26 cellular contexts compared by ENCODE assay signal in genomic region chr1:6985528-6986276, GRCh38.
"Had no signal": no experiment of that assay in that cellular context is flagged by ENCODE, and none has a peak within 500 bp of the region (broad histone marks: within the 10 kb centered on the region; RNA-seq: fewer than 3 reads in every experiment).

No MANE protein-coding gene starts in this region.

- H3K4me3 Mint-ChIP-seq: endodermal cell; naive thymus-derived CD4-positive, alpha-beta T cell; nephron; stimulated activated naive CD8-positive, alpha-beta T cell treated with anti-CD3 and anti-CD28 coated beads, Interleukin-15, amount 100 ng/mL, for 72 hours had no signal

- DNase-seq: effector CD4-positive, alpha-beta T cell; foreskin melanocyte; heart left ventricle; kidney; left lung; mesenchymal stem cell; naive thymus-derived CD4-positive, alpha-beta T cell; occipital lobe; ovary; right lobe of liver; small intestine; stimulated activated CD4-positive, alpha-beta T cell treated with anti-CD3 and anti-CD28 coated beads, Interleukin-12 subunit alpha, Interleukin-12 subunit beta, amount 100 ng/mL, for 4 hours; stimulated activated CD4-positive, alpha-beta T cell treated with anti-CD3 and anti-CD28 coated beads, Interleukin-1b, Interleukin-23, amount 100 ng/mL, for 48 hours; stimulated activated CD4-positive, alpha-beta T cell treated with anti-CD3 and anti-CD28 coated beads, Interleukin-4, amount 100 ng/mL, for 1 hour; stimulated activated CD8-positive, alpha-beta memory T cell treated with anti-CD3 and anti-CD28 coated beads, Interleukin-4, amount 100 ng/mL, for 48 hours; stimulated activated naive CD4-positive, alpha-beta T cell; stimulated activated naive CD8-positive, alpha-beta T cell treated with anti-CD3 and anti-CD28 coated beads, Interleukin-15, amount 100 ng/mL, for 72 hours; transverse colon; upper lobe of right lung; uterus had no signal

- H3K4me1 Mint-ChIP-seq: naive thymus-derived CD4-positive, alpha-beta T cell; stimulated activated naive CD8-positive, alpha-beta T cell treated with anti-CD3 and anti-CD28 coated beads, Interleukin-15, amount 100 ng/mL, for 72 hours had no signal

- H3K4me1 ChIP-seq: esophagus muscularis mucosa, heart left ventricle, left lung, right lobe of liver, suprapubic skin, transverse colon, upper lobe of right lung, uterus had no signal

- H3K27ac Mint-ChIP-seq: endodermal cell; naive thymus-derived CD4-positive, alpha-beta T cell had no signal

- H3K27me3 ChIP-seq: dorsolateral prefrontal cortex, heart left ventricle, ovary, right lobe of liver, upper lobe of right lung, uterus had no signal

- H3K4me2 ChIP-seq: hepatocyte had no signal

- H3K27ac ChIP-seq: esophagus muscularis mucosa, heart left ventricle, hepatocyte, left lung, ovary, right lobe of liver, suprapubic skin, transverse colon, upper lobe of right lung, uterus had no signal

- H3K79me2 ChIP-seq: hepatocyte had no signal

- H3K4me3 ChIP-seq: dorsolateral prefrontal cortex, esophagus muscularis mucosa, heart left ventricle, hepatocyte, left lung, ovary, right lobe of liver, suprapubic skin, transverse colon, upper lobe of right lung, uterus had no signal

- H2AFZ ChIP-seq: hepatocyte had no signal

- ATAC-seq: heart left ventricle; left lung; naive thymus-derived CD4-positive, alpha-beta T cell; right lobe of liver; stimulated activated naive CD8-positive, alpha-beta T cell treated with anti-CD3 and anti-CD28 coated beads, Interleukin-15, amount 100 ng/mL, for 72 hours; upper lobe of right lung had no signal

- H3K9me3 ChIP-seq: heart left ventricle, left lung, ovary, right lobe of liver, suprapubic skin, transverse colon, upper lobe of right lung, uterus had no signal

- H3K36me3 Mint-ChIP-seq: naive thymus-derived CD4-positive, alpha-beta T cell had no signal

- H3K36me3 ChIP-seq: esophagus muscularis mucosa, heart left ventricle, left lung, ovary, right lobe of liver, suprapubic skin, transverse colon, upper lobe of right lung, uterus had no signal
